21 cellular contexts compared by ENCODE assay signal in genomic region chr5:558326-558725, GRCh38.
"Had no signal": no experiment of that assay in that cellular context is flagged by ENCODE, and none has a peak within 500 bp of the region (broad histone marks: within the 10 kb centered on the region; RNA-seq: fewer than 3 reads in every experiment).

No MANE protein-coding gene starts in this region.

- FAIRE-seq: endometrium, kidney had no signal

- H3K4me3 ChIP-seq: ascending aorta, coronary artery, mucosa of descending colon, upper lobe of left lung had no signal

- H3K27ac ChIP-seq: ascending aorta, coronary artery, neutrophil, upper lobe of left lung had no signal

- H3K4me1 ChIP-seq: ascending aorta, upper lobe of left lung had no signal

- H3K36me3 ChIP-seq: ascending aorta, neutrophil, upper lobe of left lung had no signal

- H3K4me3 Mint-ChIP-seq: activated CD8-positive, alpha-beta T cell treated with anti-CD3 and anti-CD28 coated beads for 36 hours; activated T-cell treated with anti-CD3 and anti-CD28 coated beads, Interleukin-2, amount 50 U/mL, for 72 hours; naive thymus-derived CD8-positive, alpha-beta T cell; stimulated activated naive CD8-positive, alpha-beta T cell treated with anti-CD3 and anti-CD28 coated beads, Interleukin-15, Interleukin-2, amounts not matched to agents 100 ng/mL and 50 ng/mL, for 24 hours had no signal

- H3K9me3 Mint-ChIP-seq: activated CD8-positive, alpha-beta T cell treated with anti-CD3 and anti-CD28 coated beads for 36 hours; activated T-cell treated with anti-CD3 and anti-CD28 coated beads, Interleukin-2, amount 50 U/mL, for 72 hours; naive thymus-derived CD8-positive, alpha-beta T cell; stimulated activated naive CD8-positive, alpha-beta T cell treated with anti-CD3 and anti-CD28 coated beads, Interleukin-15, Interleukin-2, amounts not matched to agents 100 ng/mL and 50 ng/mL, for 24 hours had no signal

- H3K27me3 ChIP-seq: ascending aorta had no signal

- H3K27ac Mint-ChIP-seq: activated CD8-positive, alpha-beta T cell treated with anti-CD3 and anti-CD28 coated beads for 36 hours; activated T-cell treated with anti-CD3 and anti-CD28 coated beads, Interleukin-2, amount 50 U/mL, for 72 hours; stimulated activated naive CD8-positive, alpha-beta T cell treated with anti-CD3 and anti-CD28 coated beads, Interleukin-15, Interleukin-2, amounts not matched to agents 100 ng/mL and 50 ng/mL, for 24 hours had no signal

- H3K9me3 ChIP-seq: ascending aorta, mucosa of descending colon, neutrophil, upper lobe of left lung had no signal

- ATAC-seq: activated CD8-positive, alpha-beta T cell treated with anti-CD3 and anti-CD28 coated beads for 36 hours; activated T-cell treated with anti-CD3 and anti-CD28 coated beads, Interleukin-2, amount 50 U/mL, for 72 hours; left lobe of liver; mucosa of descending colon; naive thymus-derived CD8-positive, alpha-beta T cell had no signal

- DNase-seq: activated CD8-positive, alpha-beta T cell treated with anti-CD3 and anti-CD28 coated beads for 36 hours; activated effector memory CD4-positive, alpha-beta T cell treated with anti-CD3 and anti-CD28 coated beads, Interleukin-2, amount 50 U/mL, for 16 hours; activated naive CD4-positive, alpha-beta T cell treated with anti-CD3 and anti-CD28 coated beads, Interleukin-2, amount 50 U/mL, for 16 hours; activated T-cell treated with anti-CD3 and anti-CD28 coated beads, Interleukin-2, amount 50 U/mL, for 72 hours; erythroblast; foreskin melanocyte; glutamatergic neuron; kidney; mucosa of descending colon; retina; stimulated activated CD4-positive, alpha-beta T cell treated with anti-CD3 and anti-CD28 coated beads, Interleukin-12 subunit alpha, Interleukin-12 subunit beta, amount 100 ng/mL, for 4 hours; stimulated activated CD4-positive, alpha-beta T cell treated with anti-CD3 and anti-CD28 coated beads, Interleukin-1b, Interleukin-23, amount 100 ng/mL, for 48 hours; stimulated activated CD8-positive, alpha-beta memory T cell treated with anti-CD3 and anti-CD28 coated beads, Interleukin-4, amount 100 ng/mL, for 48 hours had no signal
